16 cellular contexts compared by ENCODE assay signal in genomic region chr6:90467546-90467945, GRCh38.
"Had no signal": no experiment of that assay in that cellular context is flagged by ENCODE, and none has a peak within 500 bp of the region (broad histone marks: within the 10 kb centered on the region; RNA-seq: fewer than 3 reads in every experiment).

No MANE protein-coding gene starts in this region.

- H3K27ac Mint-ChIP-seq: nephron; stimulated activated memory B cell treated with anti-CD40 and anti-IgM and Interleukin-4, amounts not matched to agents 10 μg/mL and 1 μg/mL and 100 μg/mL, for 72 hours had no signal

- DNase-seq: aorta, kidney, left lung, midbrain, spleen, SW 1271, upper lobe of right lung had no signal

- H3K27ac ChIP-seq: brain microvascular endothelial cell, coronary artery, left lung, parathyroid adenoma, spleen, upper lobe of right lung had no signal

- FAIRE-seq: endometrium, frontal cortex, kidney, TTC549 had no signal

- H3K4me3 Mint-ChIP-seq: nephron; stimulated activated memory B cell treated with anti-CD40 and anti-IgM and Interleukin-4, amounts not matched to agents 10 μg/mL and 1 μg/mL and 100 μg/mL, for 72 hours had no signal

- H3K36me3 Mint-ChIP-seq: stimulated activated memory B cell treated with anti-CD40 and anti-IgM and Interleukin-4, amounts not matched to agents 10 μg/mL and 1 μg/mL and 100 μg/mL, for 72 hours had no signal

- H3K4me1 Mint-ChIP-seq: nephron had no signal

- H3K9me3 Mint-ChIP-seq: nephron; stimulated activated memory B cell treated with anti-CD40 and anti-IgM and Interleukin-4, amounts not matched to agents 10 μg/mL and 1 μg/mL and 100 μg/mL, for 72 hours had no signal

- ATAC-seq: sciatic nerve; stimulated activated memory B cell treated with anti-CD40 and anti-IgM and Interleukin-4, amounts not matched to agents 10 μg/mL and 1 μg/mL and 100 μg/mL, for 72 hours; upper lobe of right lung had no signal
